In genomic region chr10:7258948-7259523, GRCh38 we compare ENCODE assay signal across 8 cellular contexts.
DNase-seq lines count a peak whose midpoint lies in the region; TF ChIP-seq lines count a peak whose summit lies in the region.

No MANE protein-coding gene starts in this region.

- H3K27ac Mint-ChIP-seq in activated T-helper 2 cell treated with anti-CD3 and anti-CD28 coated beads, Interferon-gamma antibody, Interleukin-2, Interleukin-4, amounts not matched to agents 10 μg/mL and 5 μg/mL and 100 μg/mL, durations not matched to agents 14 hours and 24 hours and 36 hours = peak overlapping the region; percentile 78
- H3K27ac Mint-ChIP-seq in endodermal cell = no peak overlapping the region

- no peak overlapping the region for H3K27ac ChIP-seq in endodermal cell (ENCODE audit: low read depth, low read length)

- H3K9me3 ChIP-seq in endodermal cell (ENCODE audit: control insufficient read depth, low read length) = no peaks in the 10 kb centered on the region

- no peaks in the 10 kb centered on the region for H3K27me3 Mint-ChIP-seq in activated T-helper 2 cell treated with anti-CD3 and anti-CD28 coated beads, Interferon-gamma antibody, Interleukin-2, Interleukin-4, amounts not matched to agents 10 μg/mL and 5 μg/mL and 100 μg/mL, durations not matched to agents 14 hours and 24 hours and 36 hours (ENCODE audit: low read depth)
- no peaks in the 10 kb centered on the region for H3K27me3 Mint-ChIP-seq in endodermal cell (ENCODE audit: insufficient read depth)

- H3K4me1 Mint-ChIP-seq in activated T-helper 2 cell treated with anti-CD3 and anti-CD28 coated beads, Interferon-gamma antibody, Interleukin-2, Interleukin-4, amounts not matched to agents 10 μg/mL and 5 μg/mL and 100 μg/mL, durations not matched to agents 14 hours and 24 hours and 36 hours (ENCODE audit: low read depth) = peaks cover 60% of the 10 kb centered on the region
- H3K4me1 Mint-ChIP-seq in endodermal cell = peaks cover 7% of the 10 kb centered on the region

- WGBS in endodermal cell (ENCODE audit: insufficient coverage in 1 of 2, insufficient read length in 1 of 2), 2 experiments = 71 to 84% methylated on average over 5 to 7 of the region's 8 CpGs

- H3K9me3 Mint-ChIP-seq in activated T-helper 2 cell treated with anti-CD3 and anti-CD28 coated beads, Interferon-gamma antibody, Interleukin-2, Interleukin-4, amounts not matched to agents 10 μg/mL and 5 μg/mL and 100 μg/mL, durations not matched to agents 14 hours and 24 hours and 36 hours = no peaks in the 10 kb centered on the region
- no peaks in the 10 kb centered on the region for H3K9me3 Mint-ChIP-seq in endodermal cell

- DNase-seq in GM20000 (ENCODE audit: low spot score) (peak; percentile 69), NAMALWA (ENCODE audit: low spot score) (peak; percentile 41), NCI-H345 treated with DMSO at 0.1 percent for 48 hours (lab: John Stamatoyannopoulos, UW; ENCODE audit: unreplicated experiment) (no peak), HT-29 (ENCODE audit: low spot score) (no peak), H7 (no peak), endodermal cell (no peak)
- DNase-seq in activated T-helper 2 cell treated with anti-CD3 and anti-CD28 coated beads, Interferon-gamma antibody, Interleukin-2, Interleukin-4, amounts not matched to agents 10 μg/mL and 5 μg/mL and 100 μg/mL, durations not matched to agents 14 hours and 24 hours and 36 hours (ENCODE audit: low spot score) = peak; percentile 64
- peak; percentile 43 for DNase-seq in stimulated activated CD4-positive, alpha-beta T cell treated with anti-CD3 and anti-CD28 coated beads, Interleukin-4, amount 100 ng/mL, for 1 hour

- no peak overlapping the region for H3K9ac ChIP-seq in endodermal cell (ENCODE audit: extremely low read depth, low read length, poor library complexity, severe bottlenecking)

- peaks cover under 1% of the 10 kb centered on the region for H3K4me1 ChIP-seq in endodermal cell (ENCODE audit: control insufficient read depth, insufficient read depth, low read length)

- peaks cover 29% of the 10 kb centered on the region for H3K36me3 Mint-ChIP-seq in activated T-helper 2 cell treated with anti-CD3 and anti-CD28 coated beads, Interferon-gamma antibody, Interleukin-2, Interleukin-4, amounts not matched to agents 10 μg/mL and 5 μg/mL and 100 μg/mL, durations not matched to agents 14 hours and 24 hours and 36 hours (ENCODE audit: low read depth)
- H3K36me3 Mint-ChIP-seq in endodermal cell (ENCODE audit: low read depth) = no peaks in the 10 kb centered on the region

- peak overlapping the region; percentile 15 for H3K4me3 Mint-ChIP-seq in activated T-helper 2 cell treated with anti-CD3 and anti-CD28 coated beads, Interferon-gamma antibody, Interleukin-2, Interleukin-4, amounts not matched to agents 10 μg/mL and 5 μg/mL and 100 μg/mL, durations not matched to agents 14 hours and 24 hours and 36 hours (ENCODE audit: low read depth)
- no peak overlapping the region for H3K4me3 Mint-ChIP-seq in endodermal cell

- intact Hi-C loops in activated T-helper 2 cell treated with anti-CD3 and anti-CD28 coated beads, Interferon-gamma antibody, Interleukin-2, Interleukin-4, amounts not matched to agents 10 μg/mL and 5 μg/mL and 100 μg/mL, durations not matched to agents 14 hours and 24 hours and 36 hours (cut with micrococcal nuclease) = loop anchor here (1.0 to 5.0 kb wide), 4 partner anchors 10 to 332 kb away; no protein-coding TSS in a partner anchor

- H3K36me3 ChIP-seq in H7 (replicated peaks; ENCODE audit: control insufficient read depth, insufficient read depth, low read length) (no peaks in the 10 kb centered on the region), endodermal cell (ENCODE audit: control insufficient read depth, insufficient read depth, low read length) (no peaks in the 10 kb centered on the region)

- TF ChIP-seq CTCF in GM20000 (IDR thresholded peaks at IDR 0.05; ENCODE audit: extremely low read depth, missing control alignments) (no peak), endodermal cell (conservative IDR thresholded peaks at IDR 0.05) (no peak)

- no peaks in the 10 kb centered on the region for H3K27me3 ChIP-seq in H7 (ENCODE audit: control insufficient read depth, insufficient read depth, low read length)
- no peaks in the 10 kb centered on the region for H3K27me3 ChIP-seq in endodermal cell (ENCODE audit: control insufficient read depth, insufficient read depth, low read length, poor library complexity, severe bottlenecking)

- H3K4me3 ChIP-seq in H7 (ENCODE audit: insufficient read depth, low read depth, low read length) (no peak overlapping the region), endodermal cell (ENCODE audit: low read length) (no peak overlapping the region)

Comparison
In these comparisons a context has a peak if more than half of its experiments do, and no peak if none do; other contexts are left out.
1. DNase-seq: peak in GM20000 (single experiment), NAMALWA (single experiment), activated T-helper 2 cell treated with anti-CD3 and anti-CD28 coated beads, Interferon-gamma antibody, Interleukin-2, Interleukin-4, amounts not matched to agents 10 μg/mL and 5 μg/mL and 100 μg/mL, durations not matched to agents 14 hours and 24 hours and 36 hours (single experiment) and stimulated activated CD4-positive, alpha-beta T cell treated with anti-CD3 and anti-CD28 coated beads, Interleukin-4, amount 100 ng/mL, for 1 hour (single experiment); none in NCI-H345 treated with DMSO at 0.1 percent for 48 hours (single experiment), HT-29 (single experiment), H7 (single experiment) and endodermal cell (single experiment).